Comparison of ENCODE assay signal across 17 cellular contexts in genomic region chr14:104895207-104895785, GRCh38. TPM values are rescaled to one million over a fixed set of nuclear protein-coding genes. Genes with fewer than 3 reads are reported as not detected.
A peak's percentile ranks its signal among the peaks of the same experiment; 100 is the strongest.
DNase-seq lines count a peak whose midpoint lies in the region; ATAC-seq and TF ChIP-seq lines count a peak whose summit lies in the region.
"Had no signal": no experiment of that assay in that cellular context is flagged by ENCODE, and none has a peak within 500 bp of the region (broad histone marks: within the 10 kb centered on the region; RNA-seq: fewer than 3 reads in every experiment).

No MANE protein-coding gene starts in this region.

- WGBS in hepatocyte (ENCODE audit: low lambda C conversion rate, missing lambda C conversion rate), result 94% methylated on average over 9 of the region's 9 CpGs

- no peak overlapping the region for H3K9ac ChIP-seq in OCI-LY3 (ENCODE audit: low read length)
- H3K9ac ChIP-seq in colonic mucosa (ENCODE audit: low read depth in 2 of 2, low read length in 2 of 2), result no peak overlapping the region

- peak; percentile 29 for DNase-seq in activated CD4-positive, CD25-positive, alpha-beta regulatory T cell treated with anti-CD3 and anti-CD28 coated beads, Interleukin-2, amount 50 U/mL, for 72 hours
- peak; percentile 5 for DNase-seq in hepatocyte (ENCODE audit: low spot score)
- peak; percentile 1 for DNase-seq in retina
- DNase-seq in colonic mucosa, result no peak
- DNase-seq: ACHN; activated CD4-positive, CD25-positive, alpha-beta regulatory T cell; activated CD8-positive, alpha-beta memory T cell treated with anti-CD3 and anti-CD28 coated beads for 24 hours; CD4-positive, CD25-positive, alpha-beta regulatory T cell; MG63; stimulated activated naive CD4-positive, alpha-beta T cell had no signal

- TF ChIP-seq CTCF in OCI-LY3 (IDR thresholded peaks at IDR 0.05; ENCODE audit: low read depth, low read length), result no peak
- TF ChIP-seq CTCF in hepatocyte (IDR thresholded peaks at IDR 0.05; ENCODE audit: poor library complexity), result no peak
- no peak for TF ChIP-seq CTCF in colonic mucosa (IDR thresholded peaks at IDR 0.05)

- H3K79me2 ChIP-seq in OCI-LY3 (ENCODE audit: low read length) (no peaks in the 10 kb centered on the region), hepatocyte (no peaks in the 10 kb centered on the region)

- H3K9me3 ChIP-seq in OCI-LY3 (ENCODE audit: insufficient read depth, low read length) (no peaks in the 10 kb centered on the region), hepatocyte (ENCODE audit: low read depth) (no peaks in the 10 kb centered on the region), colonic mucosa (no peaks in the 10 kb centered on the region)
- H3K9me3 ChIP-seq: MG63, upper lobe of left lung had no signal

- H3K9me2 ChIP-seq in hepatocyte (replicated peaks; ENCODE audit: insufficient read depth), result no peaks in the 10 kb centered on the region

- H3K27me3 ChIP-seq in OCI-LY3 (ENCODE audit: low read depth, low read length) (no peaks in the 10 kb centered on the region), hepatocyte (no peaks in the 10 kb centered on the region), colonic mucosa (no peaks in the 10 kb centered on the region)
- H3K27me3 ChIP-seq: cardiac muscle cell, MG63, upper lobe of left lung had no signal

- peaks cover 20% of the 10 kb centered on the region for H3K4me1 ChIP-seq in OCI-LY3 (ENCODE audit: low read length)
- no peaks in the 10 kb centered on the region for H3K4me1 ChIP-seq in hepatocyte (ENCODE audit: insufficient read depth)
- H3K4me1 ChIP-seq in colonic mucosa, result no peaks in the 10 kb centered on the region

- no peak for ATAC-seq in activated CD4-positive, CD25-positive, alpha-beta regulatory T cell treated with anti-CD3 and anti-CD28 coated beads, Interleukin-2, amount 50 U/mL, for 24 hours
- no peak for ATAC-seq in GM18502 (IDR thresholded peaks at IDR 0.05; ENCODE audit: poor library complexity, unreplicated experiment)
- no peak for ATAC-seq in GM21515 (IDR thresholded peaks at IDR 0.05; ENCODE audit: unreplicated experiment)

- H3K27ac ChIP-seq in OCI-LY3 (ENCODE audit: low read length), result no peak overlapping the region
- H3K27ac ChIP-seq in hepatocyte, result no peak overlapping the region
- no peak overlapping the region for H3K27ac ChIP-seq in colonic mucosa
- H3K27ac ChIP-seq: cardiac muscle cell had no signal

- H4K20me1 ChIP-seq in OCI-LY3 (ENCODE audit: insufficient read depth, low read length) (no peaks in the 10 kb centered on the region), hepatocyte (ENCODE audit: insufficient read depth, poor library complexity, severe bottlenecking) (no peaks in the 10 kb centered on the region)

- H3K4me2 ChIP-seq in OCI-LY3 (ENCODE audit: low read length) (peak overlapping the region; percentile 27; the same call in 1 of the 2 replicates), hepatocyte (no peak overlapping the region)

- intact Hi-C loops in colonic mucosa (cut with DNase I), result loop anchor here (5.0 kb wide), 1 partner anchor 152 kb away; no protein-coding TSS in a partner anchor

- H3K4me3 ChIP-seq in OCI-LY3 (ENCODE audit: low read length) (no peak overlapping the region), hepatocyte (no peak overlapping the region), colonic mucosa (no peak overlapping the region)
- H3K4me3 ChIP-seq: cardiac muscle cell, MG63 had no signal

- H2AFZ ChIP-seq in OCI-LY3 (ENCODE audit: low read depth, low read length) (no peak overlapping the region), hepatocyte (no peak overlapping the region)

- H3K36me3 ChIP-seq in OCI-LY3 (replicated peaks; ENCODE audit: low read depth, low read length) (no peaks in the 10 kb centered on the region), hepatocyte (replicated peaks; ENCODE audit: insufficient read depth, low read depth) (no peaks in the 10 kb centered on the region), colonic mucosa (no peaks in the 10 kb centered on the region)
- H3K36me3 ChIP-seq: cardiac muscle cell, MG63 had no signal

RNA-seq across cellular contexts. Expression of gene PLD4, which starts 29.4 kb away (rescaled TPM):
- total RNA-seq in hepatocyte, result not detected in 2 replicates
- polyA plus RNA-seq in hepatocyte, result 0.77 and 1.1 TPM in 2 replicates
- 1 to 10 TPM in 1 of 2 donors, not detected in 1; 1.2 TPM for total RNA-seq in colonic mucosa
- total RNA-seq: CD4-positive, CD25-positive, alpha-beta regulatory T cell; H4 had no signal

RNA-seq across cellular contexts. Expression of gene CEP170B, which starts 30.2 kb away (rescaled TPM):
- total RNA-seq in hepatocyte (12.0 and 20.3 TPM in 2 replicates), colonic mucosa (100 to 1,000 TPM in 1 of 2 donors, 10 to 100 TPM in 1; 57.2 to 110 TPM)
- 7.6 and 9.5 TPM in 2 replicates for polyA plus RNA-seq in hepatocyte
